In genomic region chr4:137674066-137674465, GRCh38 we compare ENCODE assay signal across 23 cellular contexts.
DNase-seq lines count a peak whose midpoint lies in the region; ATAC-seq, FAIRE-seq and TF ChIP-seq lines count a peak whose summit lies in the region.
"Had no signal": no experiment of that assay in that cellular context is flagged by ENCODE, and none has a peak within 500 bp of the region (broad histone marks: within the 10 kb centered on the region; RNA-seq: fewer than 3 reads in every experiment).

No MANE protein-coding gene starts in this region.

- no peak overlapping the region for H3K4me3 ChIP-seq in GM23248
- H3K4me3 ChIP-seq in epithelial cell of esophagus (ENCODE audit: low read length): no peak overlapping the region
- H3K4me3 ChIP-seq in osteoblast (ENCODE audit: insufficient read depth, low read length): no peak overlapping the region

- no peak for TF ChIP-seq CTCF in epithelial cell of esophagus (IDR thresholded peaks at IDR 0.05; ENCODE audit: insufficient read depth, low read depth, low read length, missing control alignments)
- no peak for TF ChIP-seq CTCF in osteoblast (IDR thresholded peaks at IDR 0.05; ENCODE audit: extremely low read depth, low read depth, low read length)
- no peak for TF ChIP-seq CTCF in glutamatergic neuron (IDR thresholded peaks at IDR 0.05; ENCODE audit: partially characterized antibody, unreplicated experiment)

- no peaks in the 10 kb centered on the region for H3K4me1 Mint-ChIP-seq in glutamatergic neuron (ENCODE audit: low read depth, unreplicated experiment)
- H3K4me1 Mint-ChIP-seq: activated T-helper 17 cell treated with anti-CD3 and anti-CD28 coated beads, Interleukin-2, amount 50 U/mL, for 72 hours; CD4-positive, CD25-positive, alpha-beta regulatory T cell had no signal

- H3K27me3 Mint-ChIP-seq in glutamatergic neuron (ENCODE audit: unreplicated experiment): no peaks in the 10 kb centered on the region
- H3K27me3 Mint-ChIP-seq: activated T-helper 17 cell treated with anti-CD3 and anti-CD28 coated beads, Interleukin-2, amount 50 U/mL, for 72 hours; CD4-positive, CD25-positive, alpha-beta regulatory T cell; natural killer cell treated with Interleukin-12 subunit alpha and Interleukin-12 subunit beta and Interleukin-15 and Interleukin-18, amount 100 ng/mL, for 72 hours had no signal

- peaks cover 2% of the 10 kb centered on the region for H3K9me3 Mint-ChIP-seq in glutamatergic neuron (ENCODE audit: unreplicated experiment)

- H4K20me1 ChIP-seq in GM23248 (ENCODE audit: insufficient read depth) (no peaks in the 10 kb centered on the region), osteoblast (ENCODE audit: insufficient read depth, low read length) (no peaks in the 10 kb centered on the region)

- no peaks in the 10 kb centered on the region for H3K79me2 ChIP-seq in GM23248 (ENCODE audit: insufficient read depth)
- H3K79me2 ChIP-seq in osteoblast (ENCODE audit: insufficient read depth, low read length): no peaks in the 10 kb centered on the region

- H3K36me3 ChIP-seq in GM23248 (ENCODE audit: low read depth): no peaks in the 10 kb centered on the region
- H3K36me3 ChIP-seq in osteoblast (ENCODE audit: insufficient read depth, low read length): no peaks in the 10 kb centered on the region

- FAIRE-seq in RCC 7860 (lab: Jason Lieb, UNC): no peak
- FAIRE-seq: frontal cortex, small intestine, urothelium cell line had no signal

- H3K9me2 ChIP-seq in GM23248 (ENCODE audit: insufficient read depth): no peaks in the 10 kb centered on the region

- in situ Hi-C loops in GM23248 (cut with MboI): no loop called here

- no peak overlapping the region for H3K4me3 Mint-ChIP-seq in glutamatergic neuron (ENCODE audit: unreplicated experiment)
- H3K4me3 Mint-ChIP-seq: activated T-helper 17 cell treated with anti-CD3 and anti-CD28 coated beads, Interleukin-2, amount 50 U/mL, for 72 hours; CD4-positive, CD25-positive, alpha-beta regulatory T cell; natural killer cell treated with Interleukin-12 subunit alpha and Interleukin-12 subunit beta and Interleukin-15 and Interleukin-18, amount 100 ng/mL, for 72 hours had no signal

- H3K4me2 ChIP-seq in GM23248 (ENCODE audit: unreplicated experiment) (peak overlapping the region; percentile 26), osteoblast (ENCODE audit: insufficient read depth, low read length) (no peak overlapping the region)

- ATAC-seq in HG03175 (IDR thresholded peaks at IDR 0.05; ENCODE audit: unreplicated experiment): no peak
- ATAC-seq in HG03571 (IDR thresholded peaks at IDR 0.05; ENCODE audit: unreplicated experiment): no peak
- ATAC-seq: activated naive CD4-positive, alpha-beta T cell treated with anti-CD3 and anti-CD28 coated beads, Interleukin-2, amount 50 U/mL, for 72 hours; activated T-helper 17 cell treated with anti-CD3 and anti-CD28 coated beads, Interleukin-2, amount 50 U/mL, for 72 hours; natural killer cell treated with Interleukin-12 subunit alpha and Interleukin-12 subunit beta and Interleukin-15 and Interleukin-18, amount 100 ng/mL, for 72 hours had no signal

- peak overlapping the region; percentile 49 for H3K27ac ChIP-seq in GM23248
- H3K27ac ChIP-seq in osteoblast (ENCODE audit: low read depth, low read length): no peak overlapping the region

- H2AFZ ChIP-seq in GM23248 (peak overlapping the region; percentile 8; the same call in 1 of the 2 replicates), osteoblast (ENCODE audit: low read length) (peak overlapping the region; percentile 18)

- no peaks in the 10 kb centered on the region for H3K27me3 ChIP-seq in GM23248 (replicated peaks; ENCODE audit: insufficient read depth)
- H3K27me3 ChIP-seq in osteoblast (ENCODE audit: insufficient read depth, low read length): no peaks in the 10 kb centered on the region

- DNase-seq in GM23248: peak; percentile 80
- peak; percentile 54 for DNase-seq in RCC 7860 (ENCODE audit: low spot score)
- peak; percentile 78 for DNase-seq in epithelial cell of esophagus (ENCODE audit: low read depth)
- DNase-seq in osteoblast (ENCODE audit: insufficient read length, low spot score, missing footprints): no peak
- no peak for DNase-seq in glutamatergic neuron
- DNase-seq: activated CD4-positive, alpha-beta T cell treated with anti-CD3 and anti-CD28 coated beads, Interleukin-2, amount 50 U/mL, for 4 hours; activated CD8-positive, alpha-beta memory T cell treated with anti-CD3 and anti-CD28 coated beads, Interleukin-2, amount 50 U/mL, for 4 hours; CD4-positive, CD25-positive, alpha-beta regulatory T cell; islet precursor cell; Karpas-422; NCI-H1092; NCI-H187 treated with DMSO at 0.1 percent for 48 hours; NCI-H69; small intestine; substantia nigra; T-helper 9 cell had no signal

- no peak overlapping the region for H3K27ac Mint-ChIP-seq in glutamatergic neuron (ENCODE audit: unreplicated experiment)
- H3K27ac Mint-ChIP-seq: activated naive CD4-positive, alpha-beta T cell treated with anti-CD3 and anti-CD28 coated beads, Interleukin-2, amount 50 U/mL, for 72 hours; activated T-helper 17 cell treated with anti-CD3 and anti-CD28 coated beads, Interleukin-2, amount 50 U/mL, for 72 hours; CD4-positive, CD25-positive, alpha-beta regulatory T cell; natural killer cell treated with Interleukin-12 subunit alpha and Interleukin-12 subunit beta and Interleukin-15 and Interleukin-18, amount 100 ng/mL, for 72 hours had no signal

- no peak overlapping the region for H3K9ac ChIP-seq in GM23248

- peaks cover 37% of the 10 kb centered on the region for H3K4me1 ChIP-seq in GM23248 (ENCODE audit: insufficient read depth)
- peaks cover 28% of the 10 kb centered on the region for H3K4me1 ChIP-seq in osteoblast (ENCODE audit: insufficient read depth, low read length)

- H3F3A ChIP-seq in GM23248 (ENCODE audit: insufficient read depth): peaks cover 16% of the 10 kb centered on the region

- 0% methylated on average over 2 of the region's 2 CpGs for WGBS in GM23248 (ENCODE audit: low coverage in 1 of 2, low lambda C conversion rate in 2 of 2, missing lambda C conversion rate in 2 of 2), 2 experiments

- H3K9me3 ChIP-seq in GM23248 (ENCODE audit: low read depth) (no peaks in the 10 kb centered on the region), osteoblast (ENCODE audit: low read depth, low read length) (no peaks in the 10 kb centered on the region)

- no peaks in the 10 kb centered on the region for H3K36me3 Mint-ChIP-seq in glutamatergic neuron (ENCODE audit: unreplicated experiment)
- H3K36me3 Mint-ChIP-seq: activated naive CD4-positive, alpha-beta T cell treated with anti-CD3 and anti-CD28 coated beads, Interleukin-2, amount 50 U/mL, for 72 hours; CD4-positive, CD25-positive, alpha-beta regulatory T cell; natural killer cell treated with Interleukin-12 subunit alpha and Interleukin-12 subunit beta and Interleukin-15 and Interleukin-18, amount 100 ng/mL, for 72 hours had no signal

Comparison
In these comparisons a context has a peak if more than half of its experiments do, and no peak if none do; other contexts are left out.
1. DNase-seq: peak in GM23248 (single experiment), RCC 7860 (single experiment) and epithelial cell of esophagus (single experiment); none in osteoblast (single experiment) and glutamatergic neuron (single experiment).